ENCODE assay signal across 16 cellular contexts in genomic region chr1:34682452-34683223, GRCh38.
DNase-seq lines count a peak whose midpoint lies in the region; ATAC-seq and TF ChIP-seq lines count a peak whose summit lies in the region.
"Had no signal": no experiment of that assay in that cellular context is flagged by ENCODE, and none has a peak within 500 bp of the region (broad histone marks: within the 10 kb centered on the region; RNA-seq: fewer than 3 reads in every experiment).

No MANE protein-coding gene starts in this region.

- H2AFZ ChIP-seq in PC-9: no peak overlapping the region

- no peaks in the 10 kb centered on the region for H3F3A ChIP-seq in PC-9 (ENCODE audit: insufficient read depth, low read depth)

- TF ChIP-seq POLR2A in transverse colon (IDR thresholded peaks at IDR 0.05): no peak
- TF ChIP-seq POLR2A in GM18505 (IDR thresholded peaks at IDR 0.05; ENCODE audit: borderline replicate concordance, extremely low read depth, insufficient read depth, insufficient read length): no peak

- H3K4me3 ChIP-seq in colonic mucosa: no peak overlapping the region
- H3K4me3 ChIP-seq in transverse colon: peak overlapping the region in 1 of 4 donors; percentile 4
- no peak overlapping the region for H3K4me3 ChIP-seq in PC-9
- H3K4me3 ChIP-seq: BLaER1 treated with 17β-estradiol and CSF1 and Interleukin-3, amounts not matched to agents 10 nM and 100 nM; HAP-1 had no signal

- H3K79me2 ChIP-seq in PC-9 (ENCODE audit: low read depth): no peaks in the 10 kb centered on the region

- H4K20me1 ChIP-seq in PC-9 (ENCODE audit: insufficient read depth): no peaks in the 10 kb centered on the region
- H4K20me1 ChIP-seq: BLaER1 treated with 17β-estradiol and CSF1 and Interleukin-3, amounts not matched to agents 10 nM and 100 nM had no signal

- H3K9me3 ChIP-seq in colonic mucosa: no peaks in the 10 kb centered on the region
- H3K9me3 ChIP-seq in transverse colon: no peaks in the 10 kb centered on the region
- no peaks in the 10 kb centered on the region for H3K9me3 ChIP-seq in PC-9 (ENCODE audit: insufficient read depth, low read depth)
- H3K9me3 ChIP-seq: HAP-1 had no signal

- no peak for TF ChIP-seq EP300 in transverse colon (IDR thresholded peaks at IDR 0.05; ENCODE audit: low read depth)

- H3K36me3 ChIP-seq in colonic mucosa (no peaks in the 10 kb centered on the region), transverse colon (no peaks in the 10 kb centered on the region), PC-9 (ENCODE audit: low read depth) (no peaks in the 10 kb centered on the region)
- H3K36me3 ChIP-seq: BLaER1 treated with 17β-estradiol and CSF1 and Interleukin-3, amounts not matched to agents 10 nM and 100 nM; HAP-1 had no signal

- H3K4me2 ChIP-seq in PC-9: no peak overlapping the region

- TF ChIP-seq CTCF in colonic mucosa (IDR thresholded peaks at IDR 0.05) (no peak), transverse colon (IDR thresholded peaks at IDR 0.05) (no peak), PC-9 (conservative IDR thresholded peaks at IDR 0.05) (no peak)

- H3K4me1 ChIP-seq in colonic mucosa (no peaks in the 10 kb centered on the region), transverse colon (peaks cover 0 to 32% (median 16%) of the 10 kb centered on the region in 4 donors), PC-9 (replicated peaks; ENCODE audit: insufficient read depth) (no peaks in the 10 kb centered on the region)
- H3K4me1 ChIP-seq: HAP-1 had no signal

- POLR2A ChIA-PET in PC-9 (lab: Charles Lee; ENCODE audit: unreplicated experiment): no interaction called here

- ATAC-seq in left colon (peak; percentile 62), GM18505 (IDR thresholded peaks at IDR 0.05; ENCODE audit: unreplicated experiment) (no peak), HG03457 (IDR thresholded peaks at IDR 0.05; ENCODE audit: unreplicated experiment) (no peak)
- ATAC-seq: HepG2 had no signal

- H3K27me3 ChIP-seq in colonic mucosa (no peaks in the 10 kb centered on the region), transverse colon (peaks cover 2% of the 10 kb centered on the region), PC-9 (ENCODE audit: insufficient read depth, low read depth) (0 out of 2 replicates have a peak, but pooled peaks cover 13% of the 10 kb centered on the region)
- H3K27me3 ChIP-seq: BLaER1 treated with 17β-estradiol and CSF1 and Interleukin-3, amounts not matched to agents 10 nM and 100 nM had no signal

- CTCF ChIA-PET in PC-9 (lab: Charles Lee): no interaction called here

- no peak overlapping the region for H3K9ac ChIP-seq in colonic mucosa (ENCODE audit: low read depth in 2 of 2, low read length in 2 of 2)

- 41 to 72% methylated on average over 3 to 5 of the region's 5 CpGs for WGBS in transverse colon (ENCODE audit: low coverage in 1 of 2), 2 donors

- in situ Hi-C loops in transverse colon (cut with MboI; ENCODE audit: low pct_ligation_motif_present in 1 of 4, low pct_unique_long_range_greater_than_20kb in 1 of 4, low sequenced_read_pairs in 3 of 4): no loop called here

- no TSS peak for BruUV-seq in PC-9 (replicated peaks; lab: Mats Ljungman, UMichigan)

- intact Hi-C loops in colonic mucosa (cut with DNase I): no loop called here
- intact Hi-C loops in left colon (cut with DNase I, micrococcal nuclease): no loop called here
- intact Hi-C loops in transverse colon (cut with DNase I; ENCODE audit: low total_unique reads): no loop called here
- intact Hi-C loops in PC-9 (cut with micrococcal nuclease; ENCODE audit: unreplicated experiment): no loop called here

- DNase-seq in HT-29 (ENCODE audit: low spot score) (peak; percentile 74), colonic mucosa (peak; percentile 57), left colon (peak; percentile 36 to 66), transverse colon (peak; percentile 67), DMS 273 (lab: John Stamatoyannopoulos, UW; ENCODE audit: unreplicated experiment) (no peak), PC-9 (no peak)
- DNase-seq: 8988T; ACHN; CD4-positive, CD25-positive, alpha-beta regulatory T cell; DMS153; EL had no signal

- no peaks in the 10 kb centered on the region; the same call in 1 of the 2 replicates for H3K9me2 ChIP-seq in PC-9 (ENCODE audit: insufficient read depth)

- H3K27ac ChIP-seq in colonic mucosa (peak overlapping the region; percentile 83), transverse colon (peak overlapping the region; percentile 59 to 81 (median 72)), PC-9 (no peak overlapping the region)

Comparison
In these comparisons a context has a peak if more than half of its experiments do, and no peak if none do; other contexts are left out.
1. DNase-seq: peak in HT-29 (single experiment), colonic mucosa (single experiment), left colon (2 of 2) and transverse colon (single experiment); none in DMS 273 (single experiment) and PC-9 (0 of 2).